17 cellular contexts compared by ENCODE assay signal in genomic region chr19:45175663-45176345, GRCh38. TPM values are rescaled to one million over a fixed set of nuclear protein-coding genes. Genes with fewer than 3 reads are reported as not detected.
A peak's percentile ranks its signal among the peaks of the same experiment; 100 is the strongest.
DNase-seq lines count a peak whose midpoint lies in the region; ATAC-seq and TF ChIP-seq lines count a peak whose summit lies in the region.
"Had no signal": no experiment of that assay in that cellular context is flagged by ENCODE, and none has a peak within 500 bp of the region (broad histone marks: within the 10 kb centered on the region; RNA-seq: fewer than 3 reads in every experiment).

No MANE protein-coding gene starts in this region.

- POLR2A ChIA-PET in RWPE1 (lab: Yijun Ruan, JAX; ENCODE audit: low non-redundant PET) = no interaction called here

- peak overlapping the region; percentile 55 for H3K4me3 Mint-ChIP-seq in activated naive CD8-positive, alpha-beta T cell
- H3K4me3 Mint-ChIP-seq in activated naive CD8-positive, alpha-beta T cell treated with anti-CD3 and anti-CD28 coated beads, Interleukin-2, amount 50 U/mL, for 24 hours = no peak overlapping the region
- peak overlapping the region; percentile 25 for H3K4me3 Mint-ChIP-seq in stimulated activated memory B cell treated with anti-CD40 and anti-IgM and Interleukin-4, amounts not matched to agents 10 μg/mL and 1 μg/mL and 100 μg/mL, for 72 hours
- H3K4me3 Mint-ChIP-seq in osteocyte (ENCODE audit: unreplicated experiment) = no peak overlapping the region
- H3K4me3 Mint-ChIP-seq: dendritic cell treated with granulocyte-macrophage colony-stimulating factor and Interleukin-4, amounts not matched to agents 40 ng/mL and 50 ng/mL, for 4 days; stimulated activated naive CD8-positive, alpha-beta T cell treated with anti-CD3 and anti-CD28 coated beads, Interleukin-15, Interleukin-2, amounts not matched to agents 100 ng/mL and 50 ng/mL, for 24 hours had no signal

- peak overlapping the region; percentile 93 for H3K27ac ChIP-seq in RWPE1
- no peak overlapping the region for H3K27ac ChIP-seq in foreskin keratinocyte
- H3K27ac ChIP-seq in upper lobe of left lung = no peak overlapping the region
- H3K27ac ChIP-seq: right atrium auricular region had no signal

- no peaks in the 10 kb centered on the region for H3K4me1 ChIP-seq in foreskin keratinocyte
- peaks cover 34 to 46% (median 34%) of the 10 kb centered on the region in 4 donors for H3K4me1 ChIP-seq in upper lobe of left lung
- H3K4me1 ChIP-seq: BE2C had no signal

- TF ChIP-seq EP300 in upper lobe of left lung (IDR thresholded peaks at IDR 0.05) = no peak

- H3K4me3 ChIP-seq in upper lobe of left lung = no peak overlapping the region
- H3K4me3 ChIP-seq: right atrium auricular region had no signal

- DNase-seq in activated naive CD8-positive, alpha-beta T cell treated with anti-CD3 and anti-CD28 coated beads, Interleukin-2, amount 50 U/mL, for 24 hours = no peak
- no peak for DNase-seq in RWPE1 (ENCODE audit: low spot score)
- DNase-seq in foreskin keratinocyte = peak; percentile 52 to 70
- DNase-seq in osteocyte (ENCODE audit: extremely low spot score, unreplicated experiment) = no peak
- DNase-seq in upper lobe of left lung = no peak
- DNase-seq: BE2C; KG1; midbrain; NCI-H1694 treated with DMSO at 0.1 percent for 48 hours; NCI-H774; stimulated activated CD4-positive, alpha-beta T cell treated with anti-CD3 and anti-CD28 coated beads, Interleukin-4, amount 100 ng/mL, for 4 hours had no signal

- H3K9me3 Mint-ChIP-seq in activated naive CD8-positive, alpha-beta T cell (ENCODE audit: low read depth) = no peaks in the 10 kb centered on the region
- no peaks in the 10 kb centered on the region for H3K9me3 Mint-ChIP-seq in activated naive CD8-positive, alpha-beta T cell treated with anti-CD3 and anti-CD28 coated beads, Interleukin-2, amount 50 U/mL, for 24 hours
- H3K9me3 Mint-ChIP-seq in stimulated activated memory B cell treated with anti-CD40 and anti-IgM and Interleukin-4, amounts not matched to agents 10 μg/mL and 1 μg/mL and 100 μg/mL, for 72 hours = no peaks in the 10 kb centered on the region
- no peaks in the 10 kb centered on the region for H3K9me3 Mint-ChIP-seq in osteocyte (ENCODE audit: unreplicated experiment)
- H3K9me3 Mint-ChIP-seq: dendritic cell treated with granulocyte-macrophage colony-stimulating factor and Interleukin-4, amounts not matched to agents 40 ng/mL and 50 ng/mL, for 4 days; stimulated activated naive CD8-positive, alpha-beta T cell treated with anti-CD3 and anti-CD28 coated beads, Interleukin-15, Interleukin-2, amounts not matched to agents 100 ng/mL and 50 ng/mL, for 24 hours had no signal

- peak overlapping the region; percentile 64 for H3K27ac Mint-ChIP-seq in activated naive CD8-positive, alpha-beta T cell
- H3K27ac Mint-ChIP-seq in activated naive CD8-positive, alpha-beta T cell treated with anti-CD3 and anti-CD28 coated beads, Interleukin-2, amount 50 U/mL, for 24 hours = no peak overlapping the region
- peak overlapping the region; percentile 8 for H3K27ac Mint-ChIP-seq in stimulated activated memory B cell treated with anti-CD40 and anti-IgM and Interleukin-4, amounts not matched to agents 10 μg/mL and 1 μg/mL and 100 μg/mL, for 72 hours
- H3K27ac Mint-ChIP-seq in osteocyte (ENCODE audit: unreplicated experiment) = no peak overlapping the region
- H3K27ac Mint-ChIP-seq: dendritic cell treated with granulocyte-macrophage colony-stimulating factor and Interleukin-4, amounts not matched to agents 40 ng/mL and 50 ng/mL, for 4 days; stimulated activated naive CD8-positive, alpha-beta T cell treated with anti-CD3 and anti-CD28 coated beads, Interleukin-15, Interleukin-2, amounts not matched to agents 100 ng/mL and 50 ng/mL, for 24 hours had no signal

- no peaks in the 10 kb centered on the region for H3K36me3 Mint-ChIP-seq in activated naive CD8-positive, alpha-beta T cell
- peaks cover 5% of the 10 kb centered on the region for H3K36me3 Mint-ChIP-seq in activated naive CD8-positive, alpha-beta T cell treated with anti-CD3 and anti-CD28 coated beads, Interleukin-2, amount 50 U/mL, for 24 hours (ENCODE audit: low read depth)
- peaks cover 7% of the 10 kb centered on the region for H3K36me3 Mint-ChIP-seq in stimulated activated memory B cell treated with anti-CD40 and anti-IgM and Interleukin-4, amounts not matched to agents 10 μg/mL and 1 μg/mL and 100 μg/mL, for 72 hours
- H3K36me3 Mint-ChIP-seq in osteocyte (ENCODE audit: unreplicated experiment) = no peaks in the 10 kb centered on the region

- H3K27me3 ChIP-seq in foreskin keratinocyte = no peaks in the 10 kb centered on the region
- no peaks in the 10 kb centered on the region for H3K27me3 ChIP-seq in upper lobe of left lung
- H3K27me3 ChIP-seq: BE2C, right atrium auricular region had no signal

- H3K4me1 Mint-ChIP-seq in activated naive CD8-positive, alpha-beta T cell (ENCODE audit: low read depth) = peaks cover 43% of the 10 kb centered on the region
- H3K4me1 Mint-ChIP-seq in activated naive CD8-positive, alpha-beta T cell treated with anti-CD3 and anti-CD28 coated beads, Interleukin-2, amount 50 U/mL, for 24 hours = peaks cover 42% of the 10 kb centered on the region
- peaks cover 46% of the 10 kb centered on the region for H3K4me1 Mint-ChIP-seq in stimulated activated memory B cell treated with anti-CD40 and anti-IgM and Interleukin-4, amounts not matched to agents 10 μg/mL and 1 μg/mL and 100 μg/mL, for 72 hours
- peaks cover 20% of the 10 kb centered on the region for H3K4me1 Mint-ChIP-seq in osteocyte (ENCODE audit: unreplicated experiment)

- TF ChIP-seq CTCF in RWPE1 (conservative IDR thresholded peaks at IDR 0.05; ENCODE audit: low read depth) = no peak
- TF ChIP-seq CTCF in foreskin keratinocyte (conservative IDR thresholded peaks at IDR 0.05) = no peak
- no peak for TF ChIP-seq CTCF in osteocyte (IDR thresholded peaks at IDR 0.05)
- TF ChIP-seq CTCF in upper lobe of left lung (IDR thresholded peaks at IDR 0.05) = no peak

- no peak for ATAC-seq in activated naive CD8-positive, alpha-beta T cell treated with anti-CD3 and anti-CD28 coated beads, Interleukin-2, amount 50 U/mL, for 24 hours
- ATAC-seq in foreskin keratinocyte (no peak), HG02981 (IDR thresholded peaks at IDR 0.05; ENCODE audit: unreplicated experiment) (no peak), upper lobe of left lung (ENCODE audit: low FRiP score in 2 of 2) (no peak)
- no peak for ATAC-seq in stimulated activated memory B cell treated with anti-CD40 and anti-IgM and Interleukin-4, amounts not matched to agents 10 μg/mL and 1 μg/mL and 100 μg/mL, for 72 hours

- H3K27me3 Mint-ChIP-seq in activated naive CD8-positive, alpha-beta T cell = no peaks in the 10 kb centered on the region
- H3K27me3 Mint-ChIP-seq in activated naive CD8-positive, alpha-beta T cell treated with anti-CD3 and anti-CD28 coated beads, Interleukin-2, amount 50 U/mL, for 24 hours = no peaks in the 10 kb centered on the region
- no peaks in the 10 kb centered on the region for H3K27me3 Mint-ChIP-seq in stimulated activated memory B cell treated with anti-CD40 and anti-IgM and Interleukin-4, amounts not matched to agents 10 μg/mL and 1 μg/mL and 100 μg/mL, for 72 hours
- no peaks in the 10 kb centered on the region for H3K27me3 Mint-ChIP-seq in osteocyte (ENCODE audit: unreplicated experiment)
- H3K27me3 Mint-ChIP-seq: dendritic cell treated with granulocyte-macrophage colony-stimulating factor and Interleukin-4, amounts not matched to agents 40 ng/mL and 50 ng/mL, for 4 days; stimulated activated naive CD8-positive, alpha-beta T cell treated with anti-CD3 and anti-CD28 coated beads, Interleukin-15, Interleukin-2, amounts not matched to agents 100 ng/mL and 50 ng/mL, for 24 hours had no signal

- TF ChIP-seq POLR2A in upper lobe of left lung (IDR thresholded peaks at IDR 0.05) = no peak

- CTCF ChIA-PET in RWPE1 (lab: Yijun Ruan, JAX) = no interaction called here

- H3K36me3 ChIP-seq in upper lobe of left lung = no peaks in the 10 kb centered on the region
- H3K36me3 ChIP-seq: BE2C, right atrium auricular region had no signal

- 79 to 80% methylated on average over 9 of the region's 9 CpGs for WGBS in upper lobe of left lung, 2 donors

- H3K9me3 ChIP-seq in upper lobe of left lung = no peaks in the 10 kb centered on the region
- H3K9me3 ChIP-seq: BE2C, right atrium auricular region had no signal

RNA-seq across cellular contexts. Expression of gene TRAPPC6A, which starts 2.2 kb away (rescaled TPM):
- 3.8 and 4.6 TPM in 2 replicates for total RNA-seq in foreskin keratinocyte
- polyA plus RNA-seq in foreskin keratinocyte = 6.9 and 7.8 TPM in 2 replicates
- 29.4 and 31.5 TPM in 2 replicates for total RNA-seq in osteocyte
- total RNA-seq in upper lobe of left lung = 10 to 100 TPM; 10.5 to 53.3 (median 23.7) TPM

RNA-seq across cellular contexts. Expression of gene BLOC1S3, which starts 2.8 kb away (rescaled TPM):
- total RNA-seq in foreskin keratinocyte (5.7 and 6.6 TPM in 2 replicates), osteocyte (16.9 and 23.1 TPM in 2 replicates), upper lobe of left lung (10 to 100 TPM in 5 of 6 donors, 1 to 10 TPM in 1; 4.7 to 34.6 (median 18.6) TPM)
- polyA plus RNA-seq in foreskin keratinocyte = 7.4 and 8.8 TPM in 2 replicates

RNA-seq across cellular contexts. Expression of gene NKPD1, which starts 15.0 kb away (rescaled TPM):
- total RNA-seq in foreskin keratinocyte (0.04 and 0.07 TPM in 2 replicates), osteocyte (0.18 and 0.35 TPM in 2 replicates), upper lobe of left lung (under 1 TPM in 5 of 6 donors, not detected in 1; under 0.01 to 1.00 (median 0.17) TPM)
- polyA plus RNA-seq in foreskin keratinocyte = 0.03 TPM in 2 replicates

Comparison
In these comparisons a context has a peak if more than half of its experiments do, and no peak if none do; other contexts are left out.
1. H3K27ac Mint-ChIP-seq: peak in activated naive CD8-positive, alpha-beta T cell (single experiment) and stimulated activated memory B cell treated with anti-CD40 and anti-IgM and Interleukin-4, amounts not matched to agents 10 μg/mL and 1 μg/mL and 100 μg/mL, for 72 hours (single experiment); none in activated naive CD8-positive, alpha-beta T cell treated with anti-CD3 and anti-CD28 coated beads, Interleukin-2, amount 50 U/mL, for 24 hours (single experiment) and osteocyte (single experiment).
2. H3K4me3 Mint-ChIP-seq: peak in activated naive CD8-positive, alpha-beta T cell (single experiment) and stimulated activated memory B cell treated with anti-CD40 and anti-IgM and Interleukin-4, amounts not matched to agents 10 μg/mL and 1 μg/mL and 100 μg/mL, for 72 hours (single experiment); none in activated naive CD8-positive, alpha-beta T cell treated with anti-CD3 and anti-CD28 coated beads, Interleukin-2, amount 50 U/mL, for 24 hours (single experiment) and osteocyte (single experiment).
3. DNase-seq: peak in foreskin keratinocyte (2 of 2); none in activated naive CD8-positive, alpha-beta T cell treated with anti-CD3 and anti-CD28 coated beads, Interleukin-2, amount 50 U/mL, for 24 hours (single experiment), RWPE1 (single experiment), osteocyte (single experiment) and upper lobe of left lung (0 of 2).